ENCODE assay signal across 1 cellular context in the genomic region with DNA sequence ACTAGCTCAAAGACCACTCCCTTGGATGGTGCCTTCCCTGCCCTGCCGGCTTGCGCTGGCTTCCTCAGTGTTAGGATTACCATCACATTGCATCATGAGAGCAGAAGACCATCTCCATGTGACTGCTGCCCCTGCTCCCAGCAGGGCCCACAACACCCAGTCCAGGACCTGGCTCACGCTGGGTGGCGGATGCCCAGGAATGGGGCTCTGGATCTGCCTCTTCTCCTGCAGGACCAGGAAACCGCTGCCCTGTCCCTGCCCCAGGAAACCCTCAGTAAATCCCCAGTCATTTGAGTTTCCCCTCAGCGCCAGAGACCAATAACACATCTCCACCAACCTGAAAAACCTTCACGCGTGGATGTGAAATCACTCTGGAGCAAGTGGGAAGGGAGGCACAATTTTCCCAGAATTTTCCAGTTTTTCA.
TF ChIP-seq lines count a peak whose summit lies in the region.

No MANE protein-coding gene starts in this region.

TF ChIP-seq in K562, 482 proteins besides CTCF, POLR2A, EP300 and RAD21 (continued from another document and continues in another):
- TF ChIP-seq, protein P1, sequence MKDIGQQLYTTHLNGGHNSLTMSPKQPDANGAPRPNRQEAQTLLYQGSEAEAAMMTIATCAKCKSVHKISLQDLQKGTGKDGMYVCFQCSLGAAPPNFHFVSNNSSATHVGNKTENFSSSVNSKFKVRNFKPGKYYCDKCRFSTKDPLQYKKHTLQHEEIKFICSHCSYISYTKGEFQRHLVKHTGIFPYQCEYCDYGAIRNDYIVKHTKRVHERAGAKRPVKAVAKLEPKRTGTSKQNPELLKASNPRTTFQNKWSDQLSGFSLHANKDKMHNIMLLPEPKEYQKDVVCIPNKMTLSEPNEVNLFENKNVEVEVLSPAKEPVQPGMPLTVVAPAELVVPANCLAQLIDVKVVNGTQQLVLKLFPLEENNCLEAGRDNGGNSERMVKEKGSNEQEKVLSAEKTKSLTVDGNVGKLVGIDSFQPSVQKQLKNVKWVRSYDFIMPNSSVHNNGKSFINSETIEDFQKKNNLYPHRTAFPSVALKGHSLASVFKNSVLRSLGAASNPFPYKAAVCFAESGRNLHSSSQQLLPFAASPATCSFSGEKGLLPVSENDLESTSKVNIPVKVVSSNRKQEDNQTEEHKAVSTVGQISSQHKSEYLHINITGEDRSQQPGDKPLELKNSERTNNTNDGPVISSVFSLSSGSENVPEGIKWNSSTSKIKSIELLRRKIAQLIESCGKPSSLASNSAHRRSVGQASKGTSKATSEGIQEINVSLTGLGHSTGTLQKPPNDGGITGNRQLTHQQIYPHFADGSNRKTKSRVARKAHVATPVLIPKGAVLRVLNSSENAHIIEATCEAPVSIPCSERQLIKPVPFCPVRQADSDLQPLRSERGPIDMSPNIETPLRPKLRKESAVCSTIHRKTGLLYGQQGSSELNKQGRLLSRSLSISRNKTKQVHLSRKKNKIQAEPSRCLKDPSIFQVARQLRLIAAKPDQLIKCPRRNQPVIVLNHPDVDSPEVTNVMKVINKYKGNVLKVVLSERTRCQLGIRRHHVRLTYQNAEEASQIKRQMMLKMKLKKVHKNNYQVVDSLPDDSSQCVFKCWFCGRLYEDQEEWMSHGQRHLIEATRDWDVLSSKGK (CRISPR knock-in tag; IDR thresholded peaks at IDR 0.05), result no peak
- TF ChIP-seq ZNF766 (CRISPR knock-in tag; conservative IDR thresholded peaks at IDR 0.05) (peak; percentile 90), NCOR1 (IDR thresholded peaks at IDR 0.05) (no peak), NBN (IDR thresholded peaks at IDR 0.05; ENCODE audit: low read depth) (no peak), ILF3 (IDR thresholded peaks at IDR 0.05; ENCODE audit: borderline replicate concordance) (no peak), SMAD3 (CRISPR knock-in tag; conservative IDR thresholded peaks at IDR 0.05) (peak; percentile 88; the same call in 1 of the 2 replicates), KAT8 (IDR thresholded peaks at IDR 0.05; ENCODE audit: low read depth) (no peak), PRDM10 (IDR thresholded peaks at IDR 0.05; ENCODE audit: partially characterized antibody) (no peak), NUFIP1 (IDR thresholded peaks at IDR 0.05; ENCODE audit: partially characterized antibody) (no peak), ZNF644 (tag; IDR thresholded peaks at IDR 0.05; ENCODE audit: low read depth) (peak; percentile 67), MCM2 (IDR thresholded peaks at IDR 0.05; ENCODE audit: low read depth) (no peak), PCBP1 (IDR thresholded peaks at IDR 0.05; ENCODE audit: low read depth, low read length, poor library complexity, severe bottlenecking) (no peak), SMAD4 (CRISPR knock-in tag; conservative IDR thresholded peaks at IDR 0.05) (peak; percentile 94), TSHZ1 (CRISPR knock-in tag; IDR thresholded peaks at IDR 0.05) (0 out of 2 replicates have a peak, but pooled peaks have one; percentile 10), RBM39 (optimal IDR thresholded peaks at IDR 0.05; ENCODE audit: low read depth, low read length) (no peak), HNRNPLL (IDR thresholded peaks at IDR 0.05; ENCODE audit: low read depth, low read length, poor library complexity, severe bottlenecking) (no peak), CREBBP (IDR thresholded peaks at IDR 0.05; ENCODE audit: low read depth, low read length) (no peak), MYC (IDR thresholded peaks at IDR 0.05; ENCODE audit: low read depth, low read length) (peak; percentile 99), MYC (CRISPR knock-in tag; IDR thresholded peaks at IDR 0.05; ENCODE audit: borderline replicate concordance, low read depth) (peak; percentile 57; the same call in 1 of the 2 replicates), ZNF79 (CRISPR knock-in tag; IDR thresholded peaks at IDR 0.05; ENCODE audit: low read depth) (peak; percentile 47), GABPB1 (CRISPR knock-in tag; IDR thresholded peaks at IDR 0.05) (no peak), ZNF134 (CRISPR knock-in tag; conservative IDR thresholded peaks at IDR 0.05) (peak; percentile 56; the same call in 1 of the 2 replicates), ZNF41 (CRISPR knock-in tag; conservative IDR thresholded peaks at IDR 0.05) (peak; percentile 80), ZNF165 (CRISPR knock-in tag; IDR thresholded peaks at IDR 0.05; ENCODE audit: borderline replicate concordance) (peak; percentile 79; the same call in 1 of the 2 replicates), SRSF7 (optimal IDR thresholded peaks at IDR 0.05; ENCODE audit: low read depth, low read length) (no peak), ZNF699 (CRISPR knock-in tag; IDR thresholded peaks at IDR 0.05; ENCODE audit: insufficient replicate concordance) (no peak), RCOR1 (IDR thresholded peaks at IDR 0.05; ENCODE audit: borderline replicate concordance in 1 of 2, low read depth in 2 of 2, low read length in 2 of 2) (no peak), NR2C1 (IDR thresholded peaks at IDR 0.05) (no peak), NR2C1 (tag; IDR thresholded peaks at IDR 0.05) (peak; percentile 73; the same call in 1 of the 2 replicates), EGR1 (conservative IDR thresholded peaks at IDR 0.05) (no peak), JUND (IDR thresholded peaks at IDR 0.05; ENCODE audit: borderline replicate concordance, low read depth, low read length) (peak; percentile 74), JUND (tag; IDR thresholded peaks at IDR 0.05; ENCODE audit: borderline replicate concordance, low read depth, low read length) (no peak), HNRNPUL1 (IDR thresholded peaks at IDR 0.05; ENCODE audit: low read length) (no peak)
- TF ChIP-seq, protein P2, sequence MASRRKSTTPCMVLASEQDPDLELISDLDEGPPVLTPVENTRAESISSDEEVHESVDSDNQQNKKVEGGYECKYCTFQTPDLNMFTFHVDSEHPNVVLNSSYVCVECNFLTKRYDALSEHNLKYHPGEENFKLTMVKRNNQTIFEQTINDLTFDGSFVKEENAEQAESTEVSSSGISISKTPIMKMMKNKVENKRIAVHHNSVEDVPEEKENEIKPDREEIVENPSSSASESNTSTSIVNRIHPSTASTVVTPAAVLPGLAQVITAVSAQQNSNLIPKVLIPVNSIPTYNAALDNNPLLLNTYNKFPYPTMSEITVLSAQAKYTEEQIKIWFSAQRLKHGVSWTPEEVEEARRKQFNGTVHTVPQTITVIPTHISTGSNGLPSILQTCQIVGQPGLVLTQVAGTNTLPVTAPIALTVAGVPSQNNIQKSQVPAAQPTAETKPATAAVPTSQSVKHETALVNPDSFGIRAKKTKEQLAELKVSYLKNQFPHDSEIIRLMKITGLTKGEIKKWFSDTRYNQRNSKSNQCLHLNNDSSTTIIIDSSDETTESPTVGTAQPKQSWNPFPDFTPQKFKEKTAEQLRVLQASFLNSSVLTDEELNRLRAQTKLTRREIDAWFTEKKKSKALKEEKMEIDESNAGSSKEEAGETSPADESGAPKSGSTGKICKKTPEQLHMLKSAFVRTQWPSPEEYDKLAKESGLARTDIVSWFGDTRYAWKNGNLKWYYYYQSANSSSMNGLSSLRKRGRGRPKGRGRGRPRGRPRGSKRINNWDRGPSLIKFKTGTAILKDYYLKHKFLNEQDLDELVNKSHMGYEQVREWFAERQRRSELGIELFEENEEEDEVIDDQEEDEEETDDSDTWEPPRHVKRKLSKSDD (conservative IDR thresholded peaks at IDR 0.05; ENCODE audit: low read length), result no peak
- TF ChIP-seq, protein P3, sequence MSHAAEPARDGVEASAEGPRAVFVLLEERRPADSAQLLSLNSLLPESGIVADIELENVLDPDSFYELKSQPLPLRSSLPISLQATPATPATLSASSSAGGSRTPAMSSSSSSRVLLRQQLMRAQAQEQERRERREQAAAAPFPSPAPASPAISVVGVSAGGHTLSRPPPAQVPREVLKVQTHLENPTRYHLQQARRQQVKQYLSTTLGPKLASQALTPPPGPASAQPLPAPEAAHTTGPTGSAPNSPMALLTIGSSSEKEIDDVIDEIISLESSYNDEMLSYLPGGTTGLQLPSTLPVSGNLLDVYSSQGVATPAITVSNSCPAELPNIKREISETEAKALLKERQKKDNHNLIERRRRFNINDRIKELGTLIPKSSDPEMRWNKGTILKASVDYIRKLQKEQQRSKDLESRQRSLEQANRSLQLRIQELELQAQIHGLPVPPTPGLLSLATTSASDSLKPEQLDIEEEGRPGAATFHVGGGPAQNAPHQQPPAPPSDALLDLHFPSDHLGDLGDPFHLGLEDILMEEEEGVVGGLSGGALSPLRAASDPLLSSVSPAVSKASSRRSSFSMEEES (CRISPR knock-in tag; IDR thresholded peaks at IDR 0.05), result 0 out of 2 replicates have a peak, but pooled peaks have one; percentile 8
- TF ChIP-seq, protein P4, sequence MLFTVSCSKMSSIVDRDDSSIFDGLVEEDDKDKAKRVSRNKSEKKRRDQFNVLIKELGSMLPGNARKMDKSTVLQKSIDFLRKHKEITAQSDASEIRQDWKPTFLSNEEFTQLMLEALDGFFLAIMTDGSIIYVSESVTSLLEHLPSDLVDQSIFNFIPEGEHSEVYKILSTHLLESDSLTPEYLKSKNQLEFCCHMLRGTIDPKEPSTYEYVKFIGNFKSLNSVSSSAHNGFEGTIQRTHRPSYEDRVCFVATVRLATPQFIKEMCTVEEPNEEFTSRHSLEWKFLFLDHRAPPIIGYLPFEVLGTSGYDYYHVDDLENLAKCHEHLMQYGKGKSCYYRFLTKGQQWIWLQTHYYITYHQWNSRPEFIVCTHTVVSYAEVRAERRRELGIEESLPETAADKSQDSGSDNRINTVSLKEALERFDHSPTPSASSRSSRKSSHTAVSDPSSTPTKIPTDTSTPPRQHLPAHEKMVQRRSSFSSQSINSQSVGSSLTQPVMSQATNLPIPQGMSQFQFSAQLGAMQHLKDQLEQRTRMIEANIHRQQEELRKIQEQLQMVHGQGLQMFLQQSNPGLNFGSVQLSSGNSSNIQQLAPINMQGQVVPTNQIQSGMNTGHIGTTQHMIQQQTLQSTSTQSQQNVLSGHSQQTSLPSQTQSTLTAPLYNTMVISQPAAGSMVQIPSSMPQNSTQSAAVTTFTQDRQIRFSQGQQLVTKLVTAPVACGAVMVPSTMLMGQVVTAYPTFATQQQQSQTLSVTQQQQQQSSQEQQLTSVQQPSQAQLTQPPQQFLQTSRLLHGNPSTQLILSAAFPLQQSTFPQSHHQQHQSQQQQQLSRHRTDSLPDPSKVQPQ (CRISPR knock-in tag; IDR thresholded peaks at IDR 0.05; ENCODE audit: borderline replicate concordance), result peak; percentile 51; the same call in 1 of the 2 replicates
- TF ChIP-seq, protein P5, sequence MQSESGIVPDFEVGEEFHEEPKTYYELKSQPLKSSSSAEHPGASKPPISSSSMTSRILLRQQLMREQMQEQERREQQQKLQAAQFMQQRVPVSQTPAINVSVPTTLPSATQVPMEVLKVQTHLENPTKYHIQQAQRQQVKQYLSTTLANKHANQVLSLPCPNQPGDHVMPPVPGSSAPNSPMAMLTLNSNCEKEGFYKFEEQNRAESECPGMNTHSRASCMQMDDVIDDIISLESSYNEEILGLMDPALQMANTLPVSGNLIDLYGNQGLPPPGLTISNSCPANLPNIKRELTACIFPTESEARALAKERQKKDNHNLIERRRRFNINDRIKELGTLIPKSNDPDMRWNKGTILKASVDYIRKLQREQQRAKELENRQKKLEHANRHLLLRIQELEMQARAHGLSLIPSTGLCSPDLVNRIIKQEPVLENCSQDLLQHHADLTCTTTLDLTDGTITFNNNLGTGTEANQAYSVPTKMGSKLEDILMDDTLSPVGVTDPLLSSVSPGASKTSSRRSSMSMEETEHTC (IDR thresholded peaks at IDR 0.05), result no peak
- TF ChIP-seq, protein P6, sequence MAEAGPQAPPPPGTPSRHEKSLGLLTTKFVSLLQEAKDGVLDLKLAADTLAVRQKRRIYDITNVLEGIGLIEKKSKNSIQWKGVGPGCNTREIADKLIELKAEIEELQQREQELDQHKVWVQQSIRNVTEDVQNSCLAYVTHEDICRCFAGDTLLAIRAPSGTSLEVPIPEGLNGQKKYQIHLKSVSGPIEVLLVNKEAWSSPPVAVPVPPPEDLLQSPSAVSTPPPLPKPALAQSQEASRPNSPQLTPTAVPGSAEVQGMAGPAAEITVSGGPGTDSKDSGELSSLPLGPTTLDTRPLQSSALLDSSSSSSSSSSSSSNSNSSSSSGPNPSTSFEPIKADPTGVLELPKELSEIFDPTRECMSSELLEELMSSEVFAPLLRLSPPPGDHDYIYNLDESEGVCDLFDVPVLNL (CRISPR knock-in tag; IDR thresholded peaks at IDR 0.05; ENCODE audit: low read depth), result no peak
